ENCODE assay signal across 1 cellular context in genomic region chr20:38804243-38804642, GRCh38.
TF ChIP-seq lines count a peak whose summit lies in the region.

No MANE protein-coding gene starts in this region.

TF ChIP-seq in SK-N-SH treated with all-trans-retinoic acid at 6 μM for 48 hours, 23 proteins besides CTCF, POLR2A, EP300 and RAD21 (continued from another document):
- TF ChIP-seq CSRNP3 (CRISPR knock-in tag; IDR thresholded peaks at IDR 0.05) (no peak), PPARA (CRISPR knock-in tag; IDR thresholded peaks at IDR 0.05; ENCODE audit: borderline replicate concordance) (no peak), TOX (CRISPR knock-in tag; IDR thresholded peaks at IDR 0.05; ENCODE audit: borderline replicate concordance) (no peak), ZFP30 (CRISPR knock-in tag; IDR thresholded peaks at IDR 0.05) (no peak), RARB (CRISPR knock-in tag; IDR thresholded peaks at IDR 0.05) (no peak), TCF4 (CRISPR knock-in tag; IDR thresholded peaks at IDR 0.05; ENCODE audit: borderline replicate concordance) (no peak)
